Comparison of ENCODE assay signal across 37 cellular contexts in genomic region chr16:57961538-57961937, GRCh38. TPM values are rescaled to one million over a fixed set of nuclear protein-coding genes. Genes with fewer than 3 reads are reported as not detected.
"Had no signal": no experiment of that assay in that cellular context is flagged by ENCODE, and none has a peak within 500 bp of the region (broad histone marks: within the 10 kb centered on the region; RNA-seq: fewer than 3 reads in every experiment).

No MANE protein-coding gene starts in this region.

- H3K9me3 ChIP-seq: ascending aorta, esophagus squamous epithelium, gastroesophageal sphincter had no signal

- H3K4me1 ChIP-seq: ascending aorta, esophagus squamous epithelium, gastroesophageal sphincter had no signal

- H3K27me3 Mint-ChIP-seq: activated CD4-positive, alpha-beta memory T cell treated with anti-CD3 and anti-CD28 coated beads for 36 hours; activated CD4-positive, alpha-beta T cell treated with anti-CD3 and anti-CD28 coated beads for 36 hours; activated CD4-positive, alpha-beta T cell treated with anti-CD3 and anti-CD28 coated beads, Interleukin-2, amount 10 ng/mL, durations not matched to agents 24 days and 14 days; activated naive CD8-positive, alpha-beta T cell treated with anti-CD3 and anti-CD28 coated beads, Interleukin-2, amount 10 ng/mL, durations not matched to agents 7 days and 5 days; activated T-cell treated with anti-CD3 and anti-CD28 coated beads, Interleukin-2, amount 50 U/mL, for 24 hours; T-helper 17 cell had no signal

- H3K27me3 ChIP-seq: ascending aorta, brain microvascular endothelial cell, gastroesophageal sphincter had no signal

- H3K36me3 Mint-ChIP-seq: activated CD4-positive, alpha-beta memory T cell treated with anti-CD3 and anti-CD28 coated beads for 36 hours; activated naive CD4-positive, alpha-beta T cell treated with anti-CD3 and anti-CD28 coated beads, Interleukin-2, amount 10 ng/mL, durations not matched to agents 7 days and 5 days; activated naive CD4-positive, alpha-beta T cell treated with anti-CD3 and anti-CD28 coated beads, Interleukin-2, amount 50 U/mL, for 72 hours; activated naive CD8-positive, alpha-beta T cell treated with anti-CD3 and anti-CD28 coated beads, Interleukin-2, amount 10 ng/mL, durations not matched to agents 7 days and 5 days had no signal

- H3K27ac ChIP-seq: ascending aorta, brain microvascular endothelial cell, esophagus squamous epithelium, gastroesophageal sphincter had no signal

- DNase-seq: activated CD4-positive, alpha-beta memory T cell treated with anti-CD3 and anti-CD28 coated beads for 36 hours; activated CD4-positive, alpha-beta T cell treated with anti-CD3 and anti-CD28 coated beads for 36 hours; activated CD4-positive, alpha-beta T cell treated with anti-CD3 and anti-CD28 coated beads, Interleukin-2, amount 10 ng/mL, durations not matched to agents 24 days and 14 days; activated CD4-positive, CD25-positive, alpha-beta regulatory T cell; activated CD4-positive, CD25-positive, alpha-beta regulatory T cell treated with anti-CD3 and anti-CD28 coated beads, Interleukin-2, amount 50 U/mL, for 72 hours; activated CD8-positive, alpha-beta memory T cell treated with anti-CD3 and anti-CD28 coated beads, Interleukin-2, amount 50 U/mL, for 48 hours; activated CD8-positive, alpha-beta T cell treated with anti-CD3 and anti-CD28 coated beads, Interleukin-2, amount 10 ng/mL, durations not matched to agents 7 days and 5 days; activated gamma-delta T cell; activated naive CD4-positive, alpha-beta T cell; activated naive CD4-positive, alpha-beta T cell treated with anti-CD3 and anti-CD28 coated beads, Interleukin-2, amount 10 ng/mL, durations not matched to agents 7 days and 5 days; activated naive CD8-positive, alpha-beta T cell treated with anti-CD3 and anti-CD28 coated beads, Interleukin-2, amount 10 ng/mL, durations not matched to agents 7 days and 5 days; activated T-cell treated with anti-CD3 and anti-CD28 coated beads for 4 hours; activated T-cell treated with anti-CD3 and anti-CD28 coated beads, Interleukin-2, amount 50 U/mL, for 24 hours; activated T-cell treated with anti-CD3 and anti-CD28 coated beads, Interleukin-2, amount 50 U/mL, for 72 hours; brain microvascular endothelial cell; cortex of kidney; dermis blood vessel endothelial cell; effector CD4-positive, alpha-beta T cell; effector memory CD8-positive, alpha-beta T cell; erythroblast; esophagus squamous epithelium; foreskin melanocyte; T-helper 1 cell; T-helper 17 cell; T1000 had no signal

- H3K4me3 ChIP-seq: ascending aorta, esophagus squamous epithelium, gastroesophageal sphincter had no signal

- H3K36me3 ChIP-seq: ascending aorta, brain microvascular endothelial cell, esophagus squamous epithelium, gastroesophageal sphincter had no signal

- FAIRE-seq: bronchial epithelial cell, colon had no signal

- ATAC-seq: activated CD4-positive, alpha-beta T cell treated with anti-CD3 and anti-CD28 coated beads for 36 hours; activated CD8-positive, alpha-beta T cell treated with anti-CD3 and anti-CD28 coated beads, Interleukin-2, amount 10 ng/mL, durations not matched to agents 7 days and 5 days; activated naive CD4-positive, alpha-beta T cell treated with anti-CD3 and anti-CD28 coated beads, Interleukin-2, amount 50 U/mL, for 72 hours; activated T-cell treated with anti-CD3 and anti-CD28 coated beads, Interleukin-2, amount 50 U/mL, for 72 hours; effector memory CD8-positive, alpha-beta T cell; gastroesophageal sphincter; T-helper 17 cell had no signal

- H3K4me3 Mint-ChIP-seq: activated CD4-positive, alpha-beta memory T cell treated with anti-CD3 and anti-CD28 coated beads for 36 hours; activated CD4-positive, alpha-beta T cell treated with anti-CD3 and anti-CD28 coated beads for 36 hours; activated CD4-positive, alpha-beta T cell treated with anti-CD3 and anti-CD28 coated beads, Interleukin-2, amount 10 ng/mL, durations not matched to agents 24 days and 14 days; activated CD8-positive, alpha-beta T cell treated with anti-CD3 and anti-CD28 coated beads, Interleukin-2, amount 10 ng/mL, durations not matched to agents 7 days and 5 days; activated naive CD4-positive, alpha-beta T cell treated with anti-CD3 and anti-CD28 coated beads, Interleukin-2, amount 10 ng/mL, durations not matched to agents 7 days and 5 days; activated naive CD8-positive, alpha-beta T cell treated with anti-CD3 and anti-CD28 coated beads, Interleukin-2, amount 10 ng/mL, durations not matched to agents 7 days and 5 days; activated T-cell treated with anti-CD3 and anti-CD28 coated beads, Interleukin-2, amount 50 U/mL, for 24 hours; activated T-cell treated with anti-CD3 and anti-CD28 coated beads, Interleukin-2, amount 50 U/mL, for 72 hours; central memory CD8-positive, alpha-beta T cell; effector memory CD8-positive, alpha-beta T cell; T-helper 17 cell; T-helper 2 cell treated with Interferon-gamma antibody and Interleukin-4, amounts not matched to agents 5 μg/mL and 100 μg/mL, for 36 hours had no signal

- H3K4me1 Mint-ChIP-seq: activated CD4-positive, alpha-beta T cell treated with anti-CD3 and anti-CD28 coated beads for 36 hours; activated CD4-positive, alpha-beta T cell treated with anti-CD3 and anti-CD28 coated beads, Interleukin-2, amount 10 ng/mL, durations not matched to agents 24 days and 14 days; activated naive CD4-positive, alpha-beta T cell treated with anti-CD3 and anti-CD28 coated beads, Interleukin-2, amount 10 ng/mL, durations not matched to agents 7 days and 5 days; activated naive CD8-positive, alpha-beta T cell treated with anti-CD3 and anti-CD28 coated beads, Interleukin-2, amount 10 ng/mL, durations not matched to agents 7 days and 5 days; central memory CD8-positive, alpha-beta T cell; T-helper 17 cell had no signal

- H3K27ac Mint-ChIP-seq: activated CD4-positive, alpha-beta memory T cell treated with anti-CD3 and anti-CD28 coated beads for 36 hours; activated CD4-positive, alpha-beta T cell treated with anti-CD3 and anti-CD28 coated beads for 36 hours; activated CD4-positive, alpha-beta T cell treated with anti-CD3 and anti-CD28 coated beads, Interleukin-2, amount 10 ng/mL, durations not matched to agents 24 days and 14 days; activated CD8-positive, alpha-beta T cell treated with anti-CD3 and anti-CD28 coated beads, Interleukin-2, amount 10 ng/mL, durations not matched to agents 7 days and 5 days; activated naive CD4-positive, alpha-beta T cell treated with anti-CD3 and anti-CD28 coated beads, Interleukin-2, amount 10 ng/mL, durations not matched to agents 7 days and 5 days; activated naive CD8-positive, alpha-beta T cell treated with anti-CD3 and anti-CD28 coated beads, Interleukin-2, amount 10 ng/mL, durations not matched to agents 7 days and 5 days; activated T-cell treated with anti-CD3 and anti-CD28 coated beads, Interleukin-2, amount 50 U/mL, for 24 hours; activated T-cell treated with anti-CD3 and anti-CD28 coated beads, Interleukin-2, amount 50 U/mL, for 72 hours; effector memory CD8-positive, alpha-beta T cell; T-helper 17 cell; T-helper 2 cell treated with Interferon-gamma antibody and Interleukin-4, amounts not matched to agents 5 μg/mL and 100 μg/mL, for 36 hours had no signal

- H3K9me3 Mint-ChIP-seq: activated CD4-positive, alpha-beta memory T cell treated with anti-CD3 and anti-CD28 coated beads for 36 hours; activated CD4-positive, alpha-beta T cell treated with anti-CD3 and anti-CD28 coated beads, Interleukin-2, amount 10 ng/mL, durations not matched to agents 24 days and 14 days; activated naive CD4-positive, alpha-beta T cell treated with anti-CD3 and anti-CD28 coated beads, Interleukin-2, amount 10 ng/mL, durations not matched to agents 7 days and 5 days; activated naive CD4-positive, alpha-beta T cell treated with anti-CD3 and anti-CD28 coated beads, Interleukin-2, amount 50 U/mL, for 72 hours; activated naive CD8-positive, alpha-beta T cell treated with anti-CD3 and anti-CD28 coated beads, Interleukin-2, amount 10 ng/mL, durations not matched to agents 7 days and 5 days; activated T-cell treated with anti-CD3 and anti-CD28 coated beads, Interleukin-2, amount 50 U/mL, for 24 hours; activated T-cell treated with anti-CD3 and anti-CD28 coated beads, Interleukin-2, amount 50 U/mL, for 72 hours; central memory CD8-positive, alpha-beta T cell; effector memory CD8-positive, alpha-beta T cell; T-helper 2 cell treated with Interferon-gamma antibody and Interleukin-4, amounts not matched to agents 5 μg/mL and 100 μg/mL, for 36 hours had no signal

RNA-seq across cellular contexts. Expression of gene CNGB1, which starts 9.4 kb away (rescaled TPM):
- total RNA-seq: activated CD4-positive, alpha-beta memory T cell treated with anti-CD3 and anti-CD28 coated beads for 36 hours; activated CD4-positive, alpha-beta T cell treated with anti-CD3 and anti-CD28 coated beads for 36 hours; activated CD4-positive, alpha-beta T cell treated with anti-CD3 and anti-CD28 coated beads, Interleukin-2, amount 10 ng/mL, durations not matched to agents 24 days and 14 days; activated CD8-positive, alpha-beta memory T cell treated with anti-CD3 and anti-CD28 coated beads for 36 hours; activated CD8-positive, alpha-beta T cell treated with anti-CD3 and anti-CD28 coated beads, Interleukin-2, amount 10 ng/mL, durations not matched to agents 7 days and 5 days; activated naive CD8-positive, alpha-beta T cell treated with anti-CD3 and anti-CD28 coated beads, Interleukin-2, amount 10 ng/mL, durations not matched to agents 7 days and 5 days; activated T-cell treated with anti-CD3 and anti-CD28 coated beads, Interleukin-2, amount 50 U/mL, for 72 hours; ascending aorta; cardiac septum; dermis blood vessel endothelial cell; fibroblast of lung; fibroblast of villous mesenchyme; glomerular endothelial cell; T-helper 17 cell had no signal
- polyA plus RNA-seq: fibroblast of lung had no signal
